In genomic region chr17:50817142-50817751, GRCh38 we compare ENCODE assay signal across 8 cellular contexts. TPM values are rescaled to one million over a fixed set of nuclear protein-coding genes. Genes with fewer than 3 reads are reported as not detected.
DNase-seq lines count a peak whose midpoint lies in the region; ATAC-seq and TF ChIP-seq lines count a peak whose summit lies in the region.

No MANE protein-coding gene starts in this region.

- CTCF ChIA-PET in MCF 10A (lab: Yijun Ruan, JAX), result interaction anchor here (0.6 to 2.1 kb wide), 7 partner anchors 11 to 140 kb away, joined by 3 to 8 read pairs (median 7); no protein-coding TSS in a partner anchor

- no peak overlapping the region for H3K4me3 Mint-ChIP-seq in MCF 10A (ENCODE audit: unreplicated experiment)

- peaks cover 13% of the 10 kb centered on the region for H3K9me3 ChIP-seq in WERI-Rb-1 (ENCODE audit: severe bottlenecking)

- POLR2A ChIA-PET in MCF 10A (lab: Yijun Ruan, JAX), result interaction anchor here (0.8 kb wide), 2 partner anchors 30 to 49 kb away, joined by 3 read pairs; partner anchors contain the start of gene TOB1

- no peaks in the 10 kb centered on the region for H3K36me3 Mint-ChIP-seq in MCF 10A (ENCODE audit: insufficient read depth, unreplicated experiment)

- DNase-seq in SHP77 (lab: John Stamatoyannopoulos, UW) (peak; percentile 15 to 29), SHP77 treated with DMSO at 0.1 percent for 48 hours (lab: John Stamatoyannopoulos, UW) (no peak), WERI-Rb-1 (peak; percentile 68), MCF 10A (ENCODE audit: unreplicated experiment) (peak; percentile 26), lung microvascular endothelial cell (ENCODE audit: low read depth in 2 of 2) (peak; percentile 28 to 32), A172 (ENCODE audit: low spot score) (no peak)
- peak; percentile 30 to 34 for DNase-seq in stimulated activated CD8-positive, alpha-beta memory T cell treated with anti-CD3 and anti-CD28 coated beads, Interleukin-15, amount 100 ng/mL, for 48 hours (ENCODE audit: low read depth in 2 of 2)

- no peak overlapping the region for H3K27ac ChIP-seq in WERI-Rb-1

- H3K27me3 ChIP-seq in WERI-Rb-1 (ENCODE audit: insufficient read depth, low read depth, severe bottlenecking), result no peaks in the 10 kb centered on the region

- intact Hi-C loops in MCF 10A (cut with micrococcal nuclease), result no loop called here

- H3K27ac Mint-ChIP-seq in MCF 10A (ENCODE audit: low read depth, unreplicated experiment), result no peak overlapping the region

- peaks cover 14% of the 10 kb centered on the region for H3K4me1 Mint-ChIP-seq in MCF 10A (ENCODE audit: insufficient read depth, unreplicated experiment)

- peak; percentile 91 for TF ChIP-seq CTCF in WERI-Rb-1 (IDR thresholded peaks at IDR 0.05; ENCODE audit: low read depth, low read length)
- TF ChIP-seq CTCF in MCF 10A (IDR thresholded peaks at IDR 0.05; ENCODE audit: unreplicated experiment), result peak; percentile 53

- no peak overlapping the region for H3K4me3 ChIP-seq in WERI-Rb-1 (ENCODE audit: low read depth, low read length)

- H3K36me3 ChIP-seq in WERI-Rb-1, result no peaks in the 10 kb centered on the region

- H3K9me3 Mint-ChIP-seq in MCF 10A (ENCODE audit: unreplicated experiment), result peaks cover 6% of the 10 kb centered on the region

- no TSS peak for BruUV-seq in MCF 10A (replicated peaks; lab: Mats Ljungman, UMichigan)

- no peak for ATAC-seq in HG02973 (IDR thresholded peaks at IDR 0.05; ENCODE audit: unreplicated experiment)

- H3K27me3 Mint-ChIP-seq in MCF 10A (ENCODE audit: insufficient read depth, unreplicated experiment), result no peaks in the 10 kb centered on the region

RNA-seq across cellular contexts. Expression of gene WFIKKN2, which starts 18.1 kb away (rescaled TPM):
- total RNA-seq in MCF 10A (2022) (not detected in 2 replicates), lung microvascular endothelial cell (not detected in 2 replicates)
- total RNA-seq in A172 (2014; rRNA removed; shearing (Covaris generic)), result not detected in 2 replicates

RNA-seq across cellular contexts. Expression of gene TOB1, which starts 48.9 kb away (rescaled TPM):
- total RNA-seq in MCF 10A (2022) (53.1 and 66.0 TPM in 2 replicates), lung microvascular endothelial cell (3.3 and 3.4 TPM in 2 replicates)
- 7.2 and 8.1 TPM in 2 replicates for total RNA-seq in A172 (2014; rRNA removed; shearing (Covaris generic))

RNA-seq across cellular contexts. Expression of gene ANKRD40CL, which starts 49.9 kb away (rescaled TPM):
- total RNA-seq in MCF 10A (2022), result not detected in 2 replicates
- total RNA-seq in lung microvascular endothelial cell, result not detected in 2 replicates
- total RNA-seq in A172 (2014; rRNA removed; shearing (Covaris generic)), result not detected in 2 replicates

Comparison
In these comparisons a context has a peak if more than half of its experiments do, and no peak if none do; other contexts are left out.
1. DNase-seq: peak in SHP77 (2 of 2), WERI-Rb-1 (single experiment), MCF 10A (single experiment), lung microvascular endothelial cell (2 of 2) and stimulated activated CD8-positive, alpha-beta memory T cell treated with anti-CD3 and anti-CD28 coated beads, Interleukin-15, amount 100 ng/mL, for 48 hours (2 of 2); none in SHP77 treated with DMSO at 0.1 percent for 48 hours (single experiment) and A172 (single experiment).